22 cellular contexts compared by ENCODE assay signal in genomic region chr2:228245601-228246000, GRCh38.
"Had no signal": no experiment of that assay in that cellular context is flagged by ENCODE, and none has a peak within 500 bp of the region (broad histone marks: within the 10 kb centered on the region; RNA-seq: fewer than 3 reads in every experiment).

No MANE protein-coding gene starts in this region.

- DNase-seq: cortex of kidney; effector CD8-positive, alpha-beta T cell; heart left ventricle; hypothalamus; mammary epithelial cell; naive thymus-derived CD4-positive, alpha-beta T cell; nephron progenitor cell; sigmoid colon; stimulated activated CD4-positive, alpha-beta T cell treated with anti-CD3 and anti-CD28 coated beads, Interleukin-2, amount 100 ng/mL, for 24 hours; stimulated activated CD4-positive, alpha-beta T cell treated with anti-CD3 and anti-CD28 coated beads, Interleukin-4, amount 100 ng/mL, for 4 hours; stimulated activated naive CD4-positive, alpha-beta T cell; stomach; transverse colon had no signal

- FAIRE-seq: endometrium, frontal cortex, islet of Langerhans had no signal

- H3K27me3 ChIP-seq: heart left ventricle, neutrophil, sigmoid colon, stomach, transverse colon had no signal

- H3K36me3 ChIP-seq: heart left ventricle, neutrophil, sigmoid colon, stomach, thoracic aorta, transverse colon had no signal

- H3K4me3 ChIP-seq: dorsolateral prefrontal cortex, heart left ventricle, sigmoid colon, skin epidermis, stomach, thoracic aorta, transverse colon had no signal

- ATAC-seq: esophagus mucosa; heart left ventricle; left lobe of liver; naive thymus-derived CD4-positive, alpha-beta T cell had no signal

- H3K27ac ChIP-seq: dorsolateral prefrontal cortex, heart left ventricle, neutrophil, sigmoid colon, skin epidermis, stomach, thoracic aorta, transverse colon had no signal

- H3K9me3 ChIP-seq: neutrophil, sigmoid colon, stomach, thoracic aorta, transverse colon had no signal

- H3K4me1 ChIP-seq: heart left ventricle, sigmoid colon, stomach, transverse colon had no signal
